ENCODE assay signal across 1 cellular context in the genomic region with DNA sequence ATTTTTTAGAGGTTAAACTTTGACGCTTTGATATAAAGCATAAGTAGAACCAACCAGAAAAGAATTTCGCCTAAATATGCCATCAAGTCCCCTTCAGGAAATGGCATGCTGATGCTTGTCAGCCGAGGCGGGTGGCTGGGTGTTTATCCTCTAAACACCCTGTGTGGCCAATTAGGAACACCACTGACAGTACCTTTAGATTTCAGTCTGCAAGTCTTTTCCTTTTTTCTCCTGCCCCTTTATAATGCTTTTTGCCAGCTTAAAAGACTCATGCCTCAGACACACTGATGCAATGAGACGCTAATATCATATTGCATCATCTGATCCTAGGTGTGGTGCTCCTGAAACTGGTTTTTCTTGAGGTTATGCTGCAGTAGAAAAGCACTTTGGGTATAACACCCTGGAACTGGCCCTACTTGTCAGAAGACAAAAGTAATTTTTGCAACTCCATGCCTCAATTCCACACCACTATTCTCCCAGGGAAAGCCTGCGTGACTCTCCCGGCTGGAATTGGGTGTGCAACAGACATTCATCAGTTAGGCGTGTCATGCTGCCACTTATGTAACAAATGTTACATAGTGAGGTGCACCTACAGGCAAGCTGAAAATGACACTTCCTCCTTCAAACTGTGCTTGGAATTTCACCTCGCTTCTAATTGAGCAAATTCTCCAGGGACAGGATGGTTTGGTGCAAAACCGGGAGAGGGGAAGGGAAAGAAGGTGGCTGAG.
TF ChIP-seq lines count a peak whose summit lies in the region.

No MANE protein-coding gene starts in this region.

TF ChIP-seq in K562, 482 proteins besides CTCF, POLR2A, EP300 and RAD21 (continued from another document and continues in another):
- TF ChIP-seq SMAD4 (CRISPR knock-in tag; conservative IDR thresholded peaks at IDR 0.05) = peak; percentile 89
- TF ChIP-seq BDP1 (IDR thresholded peaks at IDR 0.05; ENCODE audit: insufficient read depth, insufficient read length) = no peak
- TF ChIP-seq ZC3H8 (IDR thresholded peaks at IDR 0.05) = no peak
- TF ChIP-seq, protein P1, sequence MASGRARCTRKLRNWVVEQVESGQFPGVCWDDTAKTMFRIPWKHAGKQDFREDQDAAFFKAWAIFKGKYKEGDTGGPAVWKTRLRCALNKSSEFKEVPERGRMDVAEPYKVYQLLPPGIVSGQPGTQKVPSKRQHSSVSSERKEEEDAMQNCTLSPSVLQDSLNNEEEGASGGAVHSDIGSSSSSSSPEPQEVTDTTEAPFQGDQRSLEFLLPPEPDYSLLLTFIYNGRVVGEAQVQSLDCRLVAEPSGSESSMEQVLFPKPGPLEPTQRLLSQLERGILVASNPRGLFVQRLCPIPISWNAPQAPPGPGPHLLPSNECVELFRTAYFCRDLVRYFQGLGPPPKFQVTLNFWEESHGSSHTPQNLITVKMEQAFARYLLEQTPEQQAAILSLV (tag; IDR thresholded peaks at IDR 0.05) = peak; percentile 97
- TF ChIP-seq SMAD1 (IDR thresholded peaks at IDR 0.05; ENCODE audit: low read depth, low read length, partially characterized antibody) = peak; percentile 18
- TF ChIP-seq ATF1 (CRISPR knock-in tag; IDR thresholded peaks at IDR 0.05) = no peak
- TF ChIP-seq ATF1 (tag; IDR thresholded peaks at IDR 0.05) = peak; percentile 56
- TF ChIP-seq NR2C1 (IDR thresholded peaks at IDR 0.05) = no peak; the same call in 1 of the 2 replicates
- TF ChIP-seq NR2C1 (tag; IDR thresholded peaks at IDR 0.05) = peak; percentile 67
- no peak for TF ChIP-seq ZNF830 (CRISPR knock-in tag; IDR thresholded peaks at IDR 0.05)
- TF ChIP-seq TEAD4 (IDR thresholded peaks at IDR 0.05; ENCODE audit: low read length) = peak; percentile 42
- no peak for TF ChIP-seq TEAD4 (CRISPR knock-in tag; IDR thresholded peaks at IDR 0.05; ENCODE audit: borderline replicate concordance)
- TF ChIP-seq ZNF589 (CRISPR knock-in tag; IDR thresholded peaks at IDR 0.05; ENCODE audit: low read depth) = peak; percentile 86
- TF ChIP-seq, protein P2, sequence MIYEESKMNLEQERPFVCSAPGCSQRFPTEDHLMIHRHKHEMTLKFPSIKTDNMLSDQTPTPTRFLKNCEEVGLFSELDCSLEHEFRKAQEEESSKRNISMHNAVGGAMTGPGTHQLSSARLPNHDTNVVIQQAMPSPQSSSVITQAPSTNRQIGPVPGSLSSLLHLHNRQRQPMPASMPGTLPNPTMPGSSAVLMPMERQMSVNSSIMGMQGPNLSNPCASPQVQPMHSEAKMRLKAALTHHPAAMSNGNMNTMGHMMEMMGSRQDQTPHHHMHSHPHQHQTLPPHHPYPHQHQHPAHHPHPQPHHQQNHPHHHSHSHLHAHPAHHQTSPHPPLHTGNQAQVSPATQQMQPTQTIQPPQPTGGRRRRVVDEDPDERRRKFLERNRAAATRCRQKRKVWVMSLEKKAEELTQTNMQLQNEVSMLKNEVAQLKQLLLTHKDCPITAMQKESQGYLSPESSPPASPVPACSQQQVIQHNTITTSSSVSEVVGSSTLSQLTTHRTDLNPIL (CRISPR knock-in tag; IDR thresholded peaks at IDR 0.05) = 0 out of 2 replicates have a peak, but pooled peaks have one; percentile 37
- TF ChIP-seq KAT7 (CRISPR knock-in tag; IDR thresholded peaks at IDR 0.05; ENCODE audit: borderline replicate concordance) = no peak
- TF ChIP-seq ZNF175 (CRISPR knock-in tag; IDR thresholded peaks at IDR 0.05; ENCODE audit: low read depth) = peak; percentile 72
- no peak for TF ChIP-seq ZNF699 (CRISPR knock-in tag; IDR thresholded peaks at IDR 0.05; ENCODE audit: insufficient replicate concordance)
- TF ChIP-seq, protein P3, sequence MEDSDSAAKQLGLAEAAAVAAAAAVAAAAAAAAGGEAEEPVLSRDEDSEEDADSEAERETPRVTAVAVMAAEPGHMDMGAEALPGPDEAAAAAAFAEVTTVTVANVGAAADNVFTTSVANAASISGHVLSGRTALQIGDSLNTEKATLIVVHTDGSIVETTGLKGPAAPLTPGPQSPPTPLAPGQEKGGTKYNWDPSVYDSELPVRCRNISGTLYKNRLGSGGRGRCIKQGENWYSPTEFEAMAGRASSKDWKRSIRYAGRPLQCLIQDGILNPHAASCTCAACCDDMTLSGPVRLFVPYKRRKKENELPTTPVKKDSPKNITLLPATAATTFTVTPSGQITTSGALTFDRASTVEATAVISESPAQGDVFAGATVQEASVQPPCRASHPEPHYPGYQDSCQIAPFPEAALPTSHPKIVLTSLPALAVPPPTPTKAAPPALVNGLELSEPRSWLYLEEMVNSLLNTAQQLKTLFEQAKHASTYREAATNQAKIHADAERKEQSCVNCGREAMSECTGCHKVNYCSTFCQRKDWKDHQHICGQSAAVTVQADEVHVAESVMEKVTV (CRISPR knock-in tag; IDR thresholded peaks at IDR 0.05) = 0 out of 2 replicates have a peak, but pooled peaks have one; percentile 43
- peak; percentile 77 for TF ChIP-seq CXXC5 (CRISPR knock-in tag; IDR thresholded peaks at IDR 0.05)
- peak; percentile 67; the same call in 1 of the 2 replicates for TF ChIP-seq GTF2E2 (tag; IDR thresholded peaks at IDR 0.05)
- TF ChIP-seq, protein P4, sequence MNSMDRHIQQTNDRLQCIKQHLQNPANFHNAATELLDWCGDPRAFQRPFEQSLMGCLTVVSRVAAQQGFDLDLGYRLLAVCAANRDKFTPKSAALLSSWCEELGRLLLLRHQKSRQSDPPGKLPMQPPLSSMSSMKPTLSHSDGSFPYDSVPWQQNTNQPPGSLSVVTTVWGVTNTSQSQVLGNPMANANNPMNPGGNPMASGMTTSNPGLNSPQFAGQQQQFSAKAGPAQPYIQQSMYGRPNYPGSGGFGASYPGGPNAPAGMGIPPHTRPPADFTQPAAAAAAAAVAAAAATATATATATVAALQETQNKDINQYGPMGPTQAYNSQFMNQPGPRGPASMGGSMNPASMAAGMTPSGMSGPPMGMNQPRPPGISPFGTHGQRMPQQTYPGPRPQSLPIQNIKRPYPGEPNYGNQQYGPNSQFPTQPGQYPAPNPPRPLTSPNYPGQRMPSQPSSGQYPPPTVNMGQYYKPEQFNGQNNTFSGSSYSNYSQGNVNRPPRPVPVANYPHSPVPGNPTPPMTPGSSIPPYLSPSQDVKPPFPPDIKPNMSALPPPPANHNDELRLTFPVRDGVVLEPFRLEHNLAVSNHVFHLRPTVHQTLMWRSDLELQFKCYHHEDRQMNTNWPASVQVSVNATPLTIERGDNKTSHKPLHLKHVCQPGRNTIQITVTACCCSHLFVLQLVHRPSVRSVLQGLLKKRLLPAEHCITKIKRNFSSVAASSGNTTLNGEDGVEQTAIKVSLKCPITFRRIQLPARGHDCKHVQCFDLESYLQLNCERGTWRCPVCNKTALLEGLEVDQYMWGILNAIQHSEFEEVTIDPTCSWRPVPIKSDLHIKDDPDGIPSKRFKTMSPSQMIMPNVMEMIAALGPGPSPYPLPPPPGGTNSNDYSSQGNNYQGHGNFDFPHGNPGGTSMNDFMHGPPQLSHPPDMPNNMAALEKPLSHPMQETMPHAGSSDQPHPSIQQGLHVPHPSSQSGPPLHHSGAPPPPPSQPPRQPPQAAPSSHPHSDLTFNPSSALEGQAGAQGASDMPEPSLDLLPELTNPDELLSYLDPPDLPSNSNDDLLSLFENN (IDR thresholded peaks at IDR 0.05; ENCODE audit: low read depth in 2 of 2, low read length in 2 of 2) = 0 out of 4 replicates have a peak, but pooled peaks of 1 of the 2 experiments have one; percentile 39
- TF ChIP-seq, protein P5, sequence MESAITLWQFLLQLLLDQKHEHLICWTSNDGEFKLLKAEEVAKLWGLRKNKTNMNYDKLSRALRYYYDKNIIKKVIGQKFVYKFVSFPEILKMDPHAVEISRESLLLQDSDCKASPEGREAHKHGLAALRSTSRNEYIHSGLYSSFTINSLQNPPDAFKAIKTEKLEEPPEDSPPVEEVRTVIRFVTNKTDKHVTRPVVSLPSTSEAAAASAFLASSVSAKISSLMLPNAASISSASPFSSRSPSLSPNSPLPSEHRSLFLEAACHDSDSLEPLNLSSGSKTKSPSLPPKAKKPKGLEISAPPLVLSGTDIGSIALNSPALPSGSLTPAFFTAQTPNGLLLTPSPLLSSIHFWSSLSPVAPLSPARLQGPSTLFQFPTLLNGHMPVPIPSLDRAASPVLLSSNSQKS (CRISPR knock-in tag; IDR thresholded peaks at IDR 0.05) = no peak
- no peak for TF ChIP-seq BRCA1 (IDR thresholded peaks at IDR 0.05)
- no peak for TF ChIP-seq BRCA1 (CRISPR knock-in tag; IDR thresholded peaks at IDR 0.05)
- TF ChIP-seq, protein P6, sequence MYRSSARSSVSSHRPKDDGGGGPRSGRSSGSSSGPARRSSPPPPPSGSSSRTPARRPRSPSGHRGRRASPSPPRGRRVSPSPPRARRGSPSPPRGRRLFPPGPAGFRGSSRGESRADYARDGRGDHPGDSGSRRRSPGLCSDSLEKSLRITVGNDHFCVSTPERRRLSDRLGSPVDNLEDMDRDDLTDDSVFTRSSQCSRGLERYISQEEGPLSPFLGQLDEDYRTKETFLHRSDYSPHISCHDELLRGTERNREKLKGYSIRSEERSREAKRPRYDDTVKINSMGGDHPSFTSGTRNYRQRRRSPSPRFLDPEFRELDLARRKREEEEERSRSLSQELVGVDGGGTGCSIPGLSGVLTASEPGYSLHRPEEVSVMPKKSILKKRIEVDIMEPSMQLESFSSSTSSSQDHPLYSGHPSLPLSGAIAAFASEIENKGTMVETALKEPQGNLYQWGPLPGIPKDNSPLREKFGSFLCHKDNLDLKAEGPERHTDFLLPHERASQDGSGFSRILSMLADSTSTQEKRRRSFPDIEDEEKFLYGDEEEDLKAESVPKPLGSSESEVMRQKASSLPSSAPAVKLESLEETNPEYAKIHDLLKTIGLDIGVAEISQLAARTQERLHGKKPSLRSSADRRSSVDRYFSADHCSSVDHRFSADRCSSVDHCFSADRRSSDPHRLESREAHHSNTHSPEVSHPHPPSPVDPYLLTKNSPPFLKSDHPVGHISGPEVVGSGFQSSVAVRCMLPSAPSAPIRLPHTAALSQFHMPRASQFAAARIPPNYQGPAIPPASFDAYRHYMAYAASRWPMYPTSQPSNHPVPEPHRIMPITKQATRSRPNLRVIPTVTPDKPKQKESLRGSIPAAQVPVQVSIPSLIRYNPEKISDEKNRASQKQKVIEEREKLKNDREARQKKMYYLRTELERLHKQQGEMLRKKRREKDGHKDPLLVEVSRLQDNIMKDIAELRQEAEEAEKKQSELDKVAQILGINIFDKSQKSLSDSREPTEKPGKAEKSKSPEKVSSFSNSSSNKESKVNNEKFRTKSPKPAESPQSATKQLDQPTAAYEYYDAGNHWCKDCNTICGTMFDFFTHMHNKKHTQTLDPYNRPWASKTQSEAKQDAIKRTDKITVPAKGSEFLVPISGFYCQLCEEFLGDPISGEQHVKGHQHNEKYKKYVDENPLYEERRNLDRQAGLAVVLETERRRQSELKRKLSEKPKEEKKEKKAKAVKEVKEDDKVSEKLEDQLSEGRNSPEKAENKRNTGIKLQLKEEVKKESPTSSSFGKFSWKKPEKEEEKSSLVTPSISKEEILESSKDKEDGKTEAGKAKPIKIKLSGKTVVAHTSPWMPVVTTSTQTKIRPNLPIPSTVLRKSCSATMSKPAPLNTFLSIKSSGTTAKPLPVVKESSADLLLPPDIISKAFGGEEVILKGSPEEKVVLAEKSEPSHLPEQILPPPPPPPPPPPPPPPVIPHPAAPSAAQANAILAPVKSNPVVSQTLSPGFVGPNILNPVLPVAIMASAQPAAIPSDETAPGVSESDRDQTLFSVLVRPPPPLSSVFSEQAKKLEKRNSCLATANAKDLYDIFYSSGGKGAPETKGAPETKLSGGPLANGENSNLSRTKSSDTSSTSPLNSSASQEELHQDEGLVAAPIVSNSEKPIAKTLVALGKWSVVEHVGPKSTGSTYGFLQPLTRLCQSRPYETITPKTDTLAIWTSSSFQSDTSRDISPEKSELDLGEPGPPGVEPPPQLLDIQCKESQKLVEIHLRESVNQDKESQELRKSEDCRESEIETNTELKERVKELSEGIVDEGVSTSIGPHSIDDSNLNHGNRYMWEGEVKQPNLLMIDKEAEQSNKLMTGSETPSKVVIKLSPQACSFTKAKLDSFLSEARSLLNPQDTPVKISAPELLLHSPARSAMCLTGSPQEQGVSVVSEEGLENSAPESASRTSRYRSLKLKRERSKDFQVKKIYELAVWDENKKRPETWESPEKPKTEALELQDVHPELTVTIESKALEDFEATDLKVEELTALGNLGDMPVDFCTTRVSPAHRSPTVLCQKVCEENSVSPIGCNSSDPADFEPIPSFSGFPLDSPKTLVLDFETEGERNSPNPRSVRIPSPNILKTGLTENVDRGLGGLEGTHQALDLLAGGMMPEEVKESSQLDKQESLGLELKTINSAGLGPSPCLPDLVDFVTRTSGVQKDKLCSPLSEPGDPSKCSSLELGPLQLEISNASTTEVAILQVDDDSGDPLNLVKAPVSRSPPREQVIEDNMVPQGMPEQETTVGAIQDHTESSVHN (IDR thresholded peaks at IDR 0.05; ENCODE audit: borderline replicate concordance in 1 of 2, low read depth in 1 of 2) = peak in 1 of 2 experiments; percentile 92; a peak in 2 of 4 replicates
- TF ChIP-seq TEAD1 (CRISPR knock-in tag; IDR thresholded peaks at IDR 0.05) = 0 out of 4 replicates have a peak, but pooled peaks of 1 of the 2 experiments have one; percentile 38
- TF ChIP-seq TAF1 (IDR thresholded peaks at IDR 0.05; ENCODE audit: control insufficient read depth, extremely low read depth, insufficient read depth, low read length, severe bottlenecking) = no peak
- no peak for TF ChIP-seq IRF2 (CRISPR knock-in tag; IDR thresholded peaks at IDR 0.05)
- TF ChIP-seq, protein P7, sequence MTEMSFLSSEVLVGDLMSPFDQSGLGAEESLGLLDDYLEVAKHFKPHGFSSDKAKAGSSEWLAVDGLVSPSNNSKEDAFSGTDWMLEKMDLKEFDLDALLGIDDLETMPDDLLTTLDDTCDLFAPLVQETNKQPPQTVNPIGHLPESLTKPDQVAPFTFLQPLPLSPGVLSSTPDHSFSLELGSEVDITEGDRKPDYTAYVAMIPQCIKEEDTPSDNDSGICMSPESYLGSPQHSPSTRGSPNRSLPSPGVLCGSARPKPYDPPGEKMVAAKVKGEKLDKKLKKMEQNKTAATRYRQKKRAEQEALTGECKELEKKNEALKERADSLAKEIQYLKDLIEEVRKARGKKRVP (CRISPR knock-in tag; IDR thresholded peaks at IDR 0.05) = peak; percentile 99
- TF ChIP-seq, protein P8, sequence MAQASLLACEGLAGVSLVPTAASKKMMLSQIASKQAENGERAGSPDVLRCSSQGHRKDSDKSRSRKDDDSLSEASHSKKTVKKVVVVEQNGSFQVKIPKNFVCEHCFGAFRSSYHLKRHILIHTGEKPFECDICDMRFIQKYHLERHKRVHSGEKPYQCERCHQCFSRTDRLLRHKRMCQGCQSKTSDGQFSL (CRISPR knock-in tag; IDR thresholded peaks at IDR 0.05) = no peak
- TF ChIP-seq, protein P8 (tag; IDR thresholded peaks at IDR 0.05) = peak; percentile 30 to 51; a peak in 2 of 4 replicates
- peak; percentile 95 for TF ChIP-seq BRD9 (IDR thresholded peaks at IDR 0.05; ENCODE audit: low read depth, partially characterized antibody)
- TF ChIP-seq NCOA1 (IDR thresholded peaks at IDR 0.05; ENCODE audit: low read depth) = peak; percentile 47; the same call in 1 of the 2 replicates
- TF ChIP-seq CEBPG (CRISPR knock-in tag; IDR thresholded peaks at IDR 0.05) = peak; percentile 99
- TF ChIP-seq CEBPG (tag; conservative IDR thresholded peaks at IDR 0.05 in 1 of 2, IDR thresholded peaks at IDR 0.05 in 1 of 2) = peak; percentile 100
- peak; percentile 90; the same call in 1 of the 2 replicates for TF ChIP-seq NBN (IDR thresholded peaks at IDR 0.05; ENCODE audit: low read depth)
- TF ChIP-seq NEUROD1 (IDR thresholded peaks at IDR 0.05; ENCODE audit: borderline replicate concordance, low read depth, low read length, partially characterized antibody) = peak; percentile 45
- TF ChIP-seq ZNF197 (CRISPR knock-in tag; IDR thresholded peaks at IDR 0.05; ENCODE audit: low read depth) = peak; percentile 34; the same call in 1 of the 2 replicates
- peak; percentile 96 for TF ChIP-seq ZSCAN32 (CRISPR knock-in tag; IDR thresholded peaks at IDR 0.05)
- peak; percentile 52 for TF ChIP-seq ZNF24 (IDR thresholded peaks at IDR 0.05)
- peak; percentile 92 for TF ChIP-seq POLR2H (tag; IDR thresholded peaks at IDR 0.05; ENCODE audit: low read depth)
